In the genomic region with DNA sequence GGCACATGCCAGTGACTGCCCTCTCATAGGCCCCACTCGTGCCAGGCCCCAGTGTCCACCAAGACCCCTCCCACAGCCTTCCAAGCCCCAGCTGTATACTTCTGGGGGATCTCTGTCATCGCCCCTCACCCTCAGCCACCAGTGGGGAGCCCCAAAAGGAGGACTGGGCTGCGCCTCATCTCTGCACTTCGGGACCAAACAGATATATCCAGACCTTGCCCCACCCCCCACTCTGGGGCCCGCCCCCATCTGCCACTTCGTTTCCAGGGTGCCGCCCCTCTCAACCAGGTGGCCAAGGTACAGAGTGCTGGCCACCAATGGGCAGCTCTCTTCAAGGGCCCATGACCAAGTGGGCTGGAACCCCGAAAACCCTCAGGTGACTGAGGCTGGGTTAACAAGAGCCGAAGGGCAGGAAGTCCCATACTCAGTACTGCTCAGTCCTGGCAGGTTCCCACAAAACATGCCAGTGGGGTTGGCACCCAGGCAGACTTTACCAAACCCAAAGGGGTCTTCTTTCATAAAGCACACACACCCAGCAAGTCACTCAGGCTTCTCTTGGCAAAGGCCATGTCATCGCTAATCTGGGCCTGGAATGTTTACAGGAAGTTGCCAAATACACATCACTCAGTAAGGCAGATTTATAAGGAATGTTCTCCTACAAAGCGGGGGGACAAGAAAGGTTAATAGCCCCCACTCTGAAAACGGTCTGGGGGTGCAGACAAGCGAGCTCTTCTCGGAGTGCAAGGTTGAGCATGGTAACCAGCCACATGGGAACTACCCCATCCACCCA, we compare ENCODE assay signal across 9 cellular contexts. TPM values are rescaled to one million over a fixed set of nuclear protein-coding genes. Genes with fewer than 3 reads are reported as not detected.
DNase-seq lines count a peak whose midpoint lies in the region; ATAC-seq and TF ChIP-seq lines count a peak whose summit lies in the region.
"Had no signal": no experiment of that assay in that cellular context is flagged by ENCODE, and none has a peak within 500 bp of the region (broad histone marks: within the 10 kb centered on the region; RNA-seq: fewer than 3 reads in every experiment).

No MANE protein-coding gene starts in this region.

- POLR2A ChIA-PET in activated CD4-positive, alpha-beta memory T cell treated with anti-CD3 and anti-CD28 coated beads, Interleukin-2, amount 10 ng/mL, durations not matched to agents 7 days and 5 days (lab: Charles Lee) = interaction anchor here (0.8 to 5.8 kb wide), 16 partner anchors 8 to 404 kb away, joined by 3 to 105 read pairs (median 9); partner anchors contain the start of genes FAM193A, HAUS3, MXD4 and POLN

- TF ChIP-seq CTCF in foreskin fibroblast (IDR thresholded peaks at IDR 0.05; ENCODE audit: low read depth, low read length) = no peak

- no peaks in the 10 kb centered on the region for H3K9me3 Mint-ChIP-seq in activated CD4-positive, alpha-beta memory T cell treated with anti-CD3 and anti-CD28 coated beads, Interleukin-2, amount 10 ng/mL, durations not matched to agents 7 days and 5 days
- H3K9me3 Mint-ChIP-seq in stimulated activated naive CD8-positive, alpha-beta T cell treated with anti-CD3 and anti-CD28 coated beads, Interleukin-15, amount 100 ng/mL, for 72 hours = no peaks in the 10 kb centered on the region

- no peak overlapping the region for H3K4me3 ChIP-seq in foreskin fibroblast (ENCODE audit: low read depth in 1 of 2, low read length in 2 of 2)

- peak; percentile 50 for DNase-seq in activated CD4-positive, CD25-positive, alpha-beta regulatory T cell treated with anti-CD3 and anti-CD28 coated beads, Interleukin-2, amount 50 U/mL, for 72 hours
- peak; percentile 69 for DNase-seq in activated CD4-positive, alpha-beta memory T cell treated with anti-CD3 and anti-CD28 coated beads, Interleukin-2, amount 10 ng/mL, durations not matched to agents 7 days and 5 days
- peak; percentile 32 to 41 for DNase-seq in foreskin fibroblast
- DNase-seq in stimulated activated naive CD8-positive, alpha-beta T cell treated with anti-CD3 and anti-CD28 coated beads, Interleukin-15, amount 100 ng/mL, for 72 hours = peak in 1 of 2 donors; percentile 27
- no peak for DNase-seq in SIG-M5 treated with dmso at 0.1 percent for 504 hours (lab: John Stamatoyannopoulos, UW; ENCODE audit: unreplicated experiment)
- no peak for DNase-seq in NCI-H1417 treated with DMSO at 0.1 percent for 48 hours (lab: John Stamatoyannopoulos, UW)
- DNase-seq in cerebellar cortex (ENCODE audit: low spot score) = no peak

- H3K36me3 Mint-ChIP-seq in activated CD4-positive, alpha-beta memory T cell treated with anti-CD3 and anti-CD28 coated beads, Interleukin-2, amount 10 ng/mL, durations not matched to agents 7 days and 5 days (ENCODE audit: low read depth) = peaks cover 3% of the 10 kb centered on the region

- H3K4me3 Mint-ChIP-seq in activated CD4-positive, alpha-beta memory T cell treated with anti-CD3 and anti-CD28 coated beads, Interleukin-2, amount 10 ng/mL, durations not matched to agents 7 days and 5 days = peak overlapping the region; percentile 62
- peak overlapping the region; percentile 63 to 87 for H3K4me3 Mint-ChIP-seq in stimulated activated naive CD8-positive, alpha-beta T cell treated with anti-CD3 and anti-CD28 coated beads, Interleukin-15, amount 100 ng/mL, for 72 hours

- CTCF ChIA-PET in activated CD4-positive, alpha-beta memory T cell treated with anti-CD3 and anti-CD28 coated beads, Interleukin-2, amount 10 ng/mL, durations not matched to agents 7 days and 5 days (lab: Charles Lee) = interaction anchor here (1.0 to 3.8 kb wide), 5 partner anchors 12 to 242 kb away, joined by 4 to 36 read pairs (median 12); partner anchors contain the start of genes HAUS3, MXD4 and POLN

- H3K4me1 Mint-ChIP-seq in activated CD4-positive, alpha-beta memory T cell treated with anti-CD3 and anti-CD28 coated beads, Interleukin-2, amount 10 ng/mL, durations not matched to agents 7 days and 5 days = peaks cover 71% of the 10 kb centered on the region
- H3K4me1 Mint-ChIP-seq in stimulated activated naive CD8-positive, alpha-beta T cell treated with anti-CD3 and anti-CD28 coated beads, Interleukin-15, amount 100 ng/mL, for 72 hours = peaks cover 77% of the 10 kb centered on the region

- no peak for ATAC-seq in activated CD4-positive, CD25-positive, alpha-beta regulatory T cell treated with anti-CD3 and anti-CD28 coated beads, Interleukin-2, amount 50 U/mL, for 24 hours
- ATAC-seq in stimulated activated naive CD8-positive, alpha-beta T cell treated with anti-CD3 and anti-CD28 coated beads, Interleukin-15, amount 100 ng/mL, for 72 hours = no peak

- no peaks in the 10 kb centered on the region for H3K27me3 Mint-ChIP-seq in activated CD4-positive, alpha-beta memory T cell treated with anti-CD3 and anti-CD28 coated beads, Interleukin-2, amount 10 ng/mL, durations not matched to agents 7 days and 5 days
- peaks cover 37% of the 10 kb centered on the region for H3K27me3 Mint-ChIP-seq in stimulated activated naive CD8-positive, alpha-beta T cell treated with anti-CD3 and anti-CD28 coated beads, Interleukin-15, amount 100 ng/mL, for 72 hours

- H3K27ac Mint-ChIP-seq in activated CD4-positive, alpha-beta memory T cell treated with anti-CD3 and anti-CD28 coated beads, Interleukin-2, amount 10 ng/mL, durations not matched to agents 7 days and 5 days = peak overlapping the region; percentile 98
- H3K27ac Mint-ChIP-seq in stimulated activated naive CD8-positive, alpha-beta T cell treated with anti-CD3 and anti-CD28 coated beads, Interleukin-15, amount 100 ng/mL, for 72 hours = peak overlapping the region in 1 of 2 donors; percentile 93

RNA-seq across cellular contexts. Expression of gene ZFYVE28, which starts 4.4 kb away (rescaled TPM):
- 10 to 100 TPM; 38.9 to 40.1 TPM for total RNA-seq in activated CD4-positive, alpha-beta memory T cell treated with anti-CD3 and anti-CD28 coated beads, Interleukin-2, amount 10 ng/mL, durations not matched to agents 7 days and 5 days

RNA-seq across cellular contexts. Expression of gene CFAP99, which starts 4.7 kb away (rescaled TPM):
- under 1 TPM; 0.08 TPM for total RNA-seq in activated CD4-positive, alpha-beta memory T cell treated with anti-CD3 and anti-CD28 coated beads, Interleukin-2, amount 10 ng/mL, durations not matched to agents 7 days and 5 days
- total RNA-seq: lower leg skin had no signal

RNA-seq across cellular contexts. Expression of gene RNF4, which starts 54.9 kb away (rescaled TPM):
- 100 to 1,000 TPM; 106 to 113 TPM for total RNA-seq in activated CD4-positive, alpha-beta memory T cell treated with anti-CD3 and anti-CD28 coated beads, Interleukin-2, amount 10 ng/mL, durations not matched to agents 7 days and 5 days

Comparison
In these comparisons a context has a peak if more than half of its experiments do, and no peak if none do; other contexts are left out.
1. DNase-seq: peak in activated CD4-positive, CD25-positive, alpha-beta regulatory T cell treated with anti-CD3 and anti-CD28 coated beads, Interleukin-2, amount 50 U/mL, for 72 hours (single experiment), activated CD4-positive, alpha-beta memory T cell treated with anti-CD3 and anti-CD28 coated beads, Interleukin-2, amount 10 ng/mL, durations not matched to agents 7 days and 5 days (single experiment) and foreskin fibroblast (2 of 2); none in SIG-M5 treated with dmso at 0.1 percent for 504 hours (single experiment), NCI-H1417 treated with DMSO at 0.1 percent for 48 hours (single experiment) and cerebellar cortex (single experiment).